ENCODE assay signal across 8 cellular contexts in the genomic region with DNA sequence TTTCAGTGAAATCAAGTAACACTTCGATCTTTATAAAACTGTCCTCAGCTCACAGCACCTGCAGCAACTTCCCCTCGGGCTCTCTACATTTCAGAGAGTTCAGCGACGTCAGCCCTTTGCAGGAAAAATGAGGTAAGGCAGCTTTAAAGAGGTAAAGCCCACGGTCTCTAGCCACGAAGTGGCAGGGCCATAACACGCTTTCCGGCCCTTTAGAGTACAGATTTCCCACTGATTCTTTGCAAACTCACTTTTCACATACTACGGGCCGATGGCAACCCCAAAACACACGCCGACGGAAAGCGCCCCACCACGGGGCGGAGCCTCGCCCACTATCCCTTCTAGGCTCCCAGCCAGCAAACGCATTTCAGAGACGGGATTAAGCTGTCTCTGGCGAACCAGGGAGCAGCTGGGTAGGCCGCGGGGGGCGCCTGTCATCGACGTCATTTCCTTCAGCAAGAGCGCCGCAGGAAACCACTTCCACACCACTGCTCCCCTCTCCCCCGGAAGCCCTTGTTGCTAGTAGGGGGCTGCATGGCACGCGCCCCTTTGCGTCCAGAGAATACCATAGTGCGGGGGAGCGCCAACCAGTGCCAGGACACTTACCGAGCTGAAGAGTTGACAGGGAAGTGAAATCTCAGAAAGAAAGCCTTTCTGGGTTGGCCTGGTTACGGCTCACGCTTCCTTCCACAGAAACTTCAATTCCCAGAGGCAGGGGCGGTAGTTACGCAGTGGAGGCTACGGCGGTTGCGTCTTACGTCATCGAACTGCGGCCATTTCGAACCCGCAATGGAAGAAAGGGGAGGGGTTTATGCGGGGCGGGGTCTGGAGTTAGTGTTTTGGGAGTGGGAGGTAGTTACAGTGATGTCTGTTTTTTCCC. TPM values are rescaled to one million over a fixed set of nuclear protein-coding genes. Genes with fewer than 3 reads are reported as not detected.
DNase-seq lines count a peak whose midpoint lies in the region; ATAC-seq and TF ChIP-seq lines count a peak whose summit lies in the region.

TRMT10A (minus strand) TSS at position 730 of the 877 bp plus-strand sequence. CDS start 4,701 bp downstream, outside the sequence.

- H3K4me1 ChIP-seq in KMS-11 (ENCODE audit: low read depth, poor library complexity, severe bottlenecking): peaks cover 9% of the 10 kb centered on the region
- peaks cover 0 to 3% (median 0%) of the 10 kb centered on the region in 4 donors for H3K4me1 ChIP-seq in Peyer's patch
- peaks cover 0 to 12% (median 3%) of the 10 kb centered on the region in 3 donors for H3K4me1 ChIP-seq in esophagus squamous epithelium

- H3K4me2 ChIP-seq in KMS-11: peak within 1 kb of the TSS; percentile 69

- peak within 1 kb of the TSS; percentile 96 for H3K27ac Mint-ChIP-seq in activated T-helper 1 cell treated with anti-CD3 and anti-CD28 coated beads, Interleukin-12 subunit alpha, Interleukin-12 subunit beta, Interleukin-2, Interleukin-4 antibody, amounts not matched to agents 30 ng/mL and 10 ng/mL and 1 ng/mL, durations not matched to agents 14 hours and 24 hours and 36 hours

- H4K20me1 ChIP-seq in KMS-11 (ENCODE audit: insufficient read depth): no peaks in the 10 kb centered on the region

- TF ChIP-seq CTCF in KMS-11 (conservative IDR thresholded peaks at IDR 0.05; ENCODE audit: low read depth, low read length) (no peak), Peyer's patch (IDR thresholded peaks at IDR 0.05) (peak in 4 of 6 experiments; percentile 13 to 30 (median 22)), esophagus squamous epithelium (IDR thresholded peaks at IDR 0.05) (peak in 3 of 6 experiments; percentile 2 to 30 (median 22))

- H3K9me3 ChIP-seq in Peyer's patch (no peaks in the 10 kb centered on the region), esophagus squamous epithelium (no peaks in the 10 kb centered on the region)

- peak; percentile 86 for DNase-seq in DMS53 treated with DMSO at 0.1 percent for 48 hours (lab: John Stamatoyannopoulos, UW; ENCODE audit: unreplicated experiment)
- DNase-seq in Peyer's patch: peak; percentile 96 to 99 (median 97)
- peak; percentile 92 for DNase-seq in activated T-helper 1 cell treated with anti-CD3 and anti-CD28 coated beads, Interleukin-12 subunit alpha, Interleukin-12 subunit beta, Interleukin-2, Interleukin-4 antibody, amounts not matched to agents 30 ng/mL and 10 ng/mL and 1 ng/mL, durations not matched to agents 14 hours and 24 hours and 36 hours (ENCODE audit: low spot score)
- peak; percentile 84 for DNase-seq in esophagus squamous epithelium (lab: John Stamatoyannopoulos, UW)
- DNase-seq in myocyte (ENCODE audit: low read depth): peak; percentile 99
- DNase-seq in stimulated activated CD8-positive, alpha-beta memory T cell treated with anti-CD3 and anti-CD28 coated beads, Interleukin-7, amount 100 ng/mL, for 48 hours (ENCODE audit: extremely low read depth in 1 of 2, low read depth in 1 of 2): peak; percentile 90 to 97

- 0 to 1% methylated on average over 25 to 33 of the region's 48 CpGs for WGBS in esophagus squamous epithelium, 2 donors

- H3K9ac ChIP-seq in KMS-11: peak within 1 kb of the TSS; percentile 75

- H3K79me2 ChIP-seq in KMS-11 (ENCODE audit: insufficient read depth, low read depth): no peaks in the 10 kb centered on the region

- ATAC-seq in GM21737 (IDR thresholded peaks at IDR 0.05; ENCODE audit: unreplicated experiment): peak; percentile 92

- H3K4me3 ChIP-seq in KMS-11 (IDR thresholded peaks at IDR 0.05; ENCODE audit: insufficient read depth, low read depth, low read length): no peak within 1 kb of the TSS
- peak within 1 kb of the TSS; percentile 55 to 83 (median 67) for H3K4me3 ChIP-seq in Peyer's patch
- H3K4me3 ChIP-seq in esophagus squamous epithelium: peak within 1 kb of the TSS; percentile 55 to 85 (median 73)

- no peaks in the 10 kb centered on the region for H3K9me3 Mint-ChIP-seq in activated T-helper 1 cell treated with anti-CD3 and anti-CD28 coated beads, Interleukin-12 subunit alpha, Interleukin-12 subunit beta, Interleukin-2, Interleukin-4 antibody, amounts not matched to agents 30 ng/mL and 10 ng/mL and 1 ng/mL, durations not matched to agents 14 hours and 24 hours and 36 hours

- peaks cover 25% of the 10 kb centered on the region for H3K4me1 Mint-ChIP-seq in activated T-helper 1 cell treated with anti-CD3 and anti-CD28 coated beads, Interleukin-12 subunit alpha, Interleukin-12 subunit beta, Interleukin-2, Interleukin-4 antibody, amounts not matched to agents 30 ng/mL and 10 ng/mL and 1 ng/mL, durations not matched to agents 14 hours and 24 hours and 36 hours (ENCODE audit: low read depth)

- H3K36me3 ChIP-seq in KMS-11 (ENCODE audit: insufficient read depth) (no peaks in the 10 kb centered on the region), Peyer's patch (no peaks in the 10 kb centered on the region), esophagus squamous epithelium (no peaks in the 10 kb centered on the region)

- H3K36me3 Mint-ChIP-seq in activated T-helper 1 cell treated with anti-CD3 and anti-CD28 coated beads, Interleukin-12 subunit alpha, Interleukin-12 subunit beta, Interleukin-2, Interleukin-4 antibody, amounts not matched to agents 30 ng/mL and 10 ng/mL and 1 ng/mL, durations not matched to agents 14 hours and 24 hours and 36 hours (ENCODE audit: low read depth): no peaks in the 10 kb centered on the region

- H2AFZ ChIP-seq in KMS-11 (ENCODE audit: low read depth): peak within 1 kb of the TSS; percentile 71

- intact Hi-C loops in activated T-helper 1 cell treated with anti-CD3 and anti-CD28 coated beads, Interleukin-12 subunit alpha, Interleukin-12 subunit beta, Interleukin-2, Interleukin-4 antibody, amounts not matched to agents 30 ng/mL and 10 ng/mL and 1 ng/mL, durations not matched to agents 14 hours and 24 hours and 36 hours (cut with micrococcal nuclease): loop anchor here (1.0 to 5.0 kb wide), 14 partner anchors 56 to 1854 kb away; partner anchors contain the start of genes ADH5, DAPP1, EIF4E and H2AZ1
- intact Hi-C loops in esophagus squamous epithelium (cut with DNase I): loop anchor here (5.0 kb wide), 2 partner anchors 249 to 384 kb away; partner anchors contain the start of gene DNAJB14

- H3K27me3 ChIP-seq in KMS-11 (ENCODE audit: insufficient read depth, low read depth) (no peaks in the 10 kb centered on the region), Peyer's patch (no peaks in the 10 kb centered on the region), esophagus squamous epithelium (peaks cover 0 to under 1% (median 0%) of the 10 kb centered on the region in 4 donors)

- TF ChIP-seq POLR2A in Peyer's patch (IDR thresholded peaks at IDR 0.05) (peak; percentile 60 to 69), esophagus squamous epithelium (IDR thresholded peaks at IDR 0.05) (peak in 2 of 4 donors; percentile 18 to 68)

- peaks cover 11% of the 10 kb centered on the region for H3K27me3 Mint-ChIP-seq in activated T-helper 1 cell treated with anti-CD3 and anti-CD28 coated beads, Interleukin-12 subunit alpha, Interleukin-12 subunit beta, Interleukin-2, Interleukin-4 antibody, amounts not matched to agents 30 ng/mL and 10 ng/mL and 1 ng/mL, durations not matched to agents 14 hours and 24 hours and 36 hours (ENCODE audit: insufficient read depth)

- peak within 1 kb of the TSS; percentile 89 for H3K4me3 Mint-ChIP-seq in activated T-helper 1 cell treated with anti-CD3 and anti-CD28 coated beads, Interleukin-12 subunit alpha, Interleukin-12 subunit beta, Interleukin-2, Interleukin-4 antibody, amounts not matched to agents 30 ng/mL and 10 ng/mL and 1 ng/mL, durations not matched to agents 14 hours and 24 hours and 36 hours

- peak within 1 kb of the TSS; percentile 85 for H3K27ac ChIP-seq in KMS-11
- peak within 1 kb of the TSS; percentile 84 to 97 (median 94) for H3K27ac ChIP-seq in Peyer's patch
- H3K27ac ChIP-seq in esophagus squamous epithelium: peak within 1 kb of the TSS; percentile 94 to 98 (median 96)

RNA-seq across cellular contexts. Expression of gene TRMT10A, which starts in this region (rescaled TPM):
- total RNA-seq in Peyer's patch: 1 to 10 TPM; 3.8 to 8.4 (median 5.7) TPM
- 7.3 TPM in 2 replicates for total RNA-seq in activated T-helper 1 cell treated with anti-CD3 and anti-CD28 coated beads, Interleukin-12 subunit alpha, Interleukin-12 subunit beta, Interleukin-2, Interleukin-4 antibody, amounts not matched to agents 30 ng/mL and 10 ng/mL and 1 ng/mL, durations not matched to agents 14 hours and 24 hours and 36 hours
- 10 to 100 TPM in 1 of 4 donors, 1 to 10 TPM in 3; 2.7 to 12.2 (median 6.3) TPM for total RNA-seq in esophagus squamous epithelium
- 10.7 and 13.7 TPM in 2 replicates for total RNA-seq in myocyte
- polyA plus RNA-seq in myocyte (2012): 3.3 TPM
